Comparison of ENCODE assay signal across 25 cellular contexts in genomic region chr11:122665882-122666281, GRCh38. TPM values are rescaled to one million over a fixed set of nuclear protein-coding genes. Genes with fewer than 3 reads are reported as not detected.
DNase-seq lines count a peak whose midpoint lies in the region; ATAC-seq lines count a peak whose summit lies in the region.
"Had no signal": no experiment of that assay in that cellular context is flagged by ENCODE, and none has a peak within 500 bp of the region (broad histone marks: within the 10 kb centered on the region; RNA-seq: fewer than 3 reads in every experiment).

No MANE protein-coding gene starts in this region.

- H3K4me3 ChIP-seq in BLaER1 (peak overlapping the region; percentile 99), mesenchymal stem cell (ENCODE audit: insufficient read depth in 1 of 2, low read depth in 1 of 2, low read length in 2 of 2) (no peak overlapping the region)
- H3K4me3 ChIP-seq in effector memory CD4-positive, alpha-beta T cell (ENCODE audit: insufficient read depth, low read depth, low read length, poor library complexity, severe bottlenecking), result no peak overlapping the region
- H3K4me3 ChIP-seq: esophagus muscularis mucosa, GM12878, heart left ventricle, upper lobe of right lung had no signal

- H3K4me1 ChIP-seq in BLaER1, result peaks cover 100% of the 10 kb centered on the region
- peaks cover 23% of the 10 kb centered on the region for H3K4me1 ChIP-seq in mesenchymal stem cell (ENCODE audit: control insufficient read depth, insufficient read depth, low read depth, low read length)
- peaks cover 35% of the 10 kb centered on the region for H3K4me1 ChIP-seq in effector memory CD4-positive, alpha-beta T cell (ENCODE audit: control insufficient read depth, insufficient read depth, low read length, poor library complexity, severe bottlenecking)
- H3K4me1 ChIP-seq: esophagus muscularis mucosa had no signal

- H2BK120ac ChIP-seq in mesenchymal stem cell (ENCODE audit: low read depth, low read length), result no peak overlapping the region

- H3K14ac ChIP-seq in mesenchymal stem cell (ENCODE audit: low read length in 2 of 2), result no peak overlapping the region

- H3K18ac ChIP-seq in mesenchymal stem cell (ENCODE audit: low read depth in 1 of 2, low read length in 2 of 2), result peak overlapping the region; percentile 58 to 72

- peak overlapping the region; percentile 96 for H3K27ac ChIP-seq in BLaER1
- H3K27ac ChIP-seq in mesenchymal stem cell (ENCODE audit: low read length, poor library complexity, severe bottlenecking), result peak overlapping the region; percentile 79
- no peak overlapping the region for H3K27ac ChIP-seq in effector memory CD4-positive, alpha-beta T cell (ENCODE audit: insufficient read depth, low read length, poor library complexity, severe bottlenecking)
- H3K27ac ChIP-seq: esophagus muscularis mucosa, heart left ventricle, upper lobe of right lung had no signal

- no peaks in the 10 kb centered on the region for H3K79me1 ChIP-seq in mesenchymal stem cell (replicated peaks; ENCODE audit: low read length, poor library complexity, severe bottlenecking)

- H2BK15ac ChIP-seq in mesenchymal stem cell (ENCODE audit: low read depth, poor library complexity, severe bottlenecking), result peak overlapping the region; percentile 71

- DNase-seq in G401 (ENCODE audit: low spot score), result peak; percentile 72
- no peak for DNase-seq in T-cell
- DNase-seq in mesenchymal stem cell, result peak; percentile 81
- DNase-seq in activated CD4-positive, alpha-beta T cell treated with anti-CD3 and anti-CD28 coated beads, Interleukin-2, amount 50 U/mL, for 1 hour, result no peak
- DNase-seq in epidermal melanocyte (ENCODE audit: insufficient read length, low spot score), result no peak
- no peak for DNase-seq in effector memory CD4-positive, alpha-beta T cell
- DNase-seq: activated B cell treated with CpG ODN at 0.5 μM for 24 hours; Calu3; GF-D8; heart left ventricle; KG1; mammary epithelial cell; naive B cell; NCI-H1105 treated with DMSO at 0.1 percent for 48 hours; NCI-H446 treated with DMSO at 0.1 percent for 48 hours; posterior cingulate gyrus; SHP77; stimulated activated CD4-positive, alpha-beta T cell treated with anti-CD3 and anti-CD28 coated beads, Interleukin-4, amount 100 ng/mL, for 1 hour; upper lobe of right lung had no signal

- peak overlapping the region; percentile 57 to 64 for H3K4ac ChIP-seq in mesenchymal stem cell (ENCODE audit: low read depth in 1 of 2, low read length in 2 of 2)

- H3K27me3 Mint-ChIP-seq in T-cell, result no peaks in the 10 kb centered on the region

- peak overlapping the region; percentile 45 for H4K8ac ChIP-seq in mesenchymal stem cell (ENCODE audit: low read length)

- H3K4me2 ChIP-seq in BLaER1 (peak overlapping the region; percentile 98), mesenchymal stem cell (ENCODE audit: low read length, poor library complexity, severe bottlenecking) (peak overlapping the region; percentile 33)

- H3K9ac ChIP-seq in BLaER1 (peak overlapping the region; percentile 80), mesenchymal stem cell (ENCODE audit: low read length) (no peak overlapping the region)

- WGBS in mesenchymal stem cell, result 25% methylated on average over 10 of the region's 10 CpGs

- H4K91ac ChIP-seq in mesenchymal stem cell (ENCODE audit: low read length), result no peak overlapping the region

- POLR2A ChIA-PET in T-cell (lab: Charles Lee), result no interaction called here

- peaks cover 3 to 4% (median 4%) of the 10 kb centered on the region in 3 donors for H3K9me3 Mint-ChIP-seq in T-cell

- no peak overlapping the region for H2BK5ac ChIP-seq in mesenchymal stem cell (ENCODE audit: low read depth, low read length, poor library complexity, severe bottlenecking)

- CTCF ChIA-PET in T-cell (lab: Charles Lee), result interaction anchor here in 1 of 2 donors (0.6 kb wide), 1 partner anchor 187 kb away, joined by 3 read pairs; no protein-coding TSS in a partner anchor

- H3K36me3 ChIP-seq in BLaER1 (peaks cover 82% of the 10 kb centered on the region), mesenchymal stem cell (ENCODE audit: control insufficient read depth in 1 of 2, insufficient read depth in 2 of 2, low read depth in 1 of 2, low read length in 2 of 2) (peaks cover 10 to 15% of the 10 kb centered on the region in 2 experiments)
- H3K36me3 ChIP-seq in effector memory CD4-positive, alpha-beta T cell (ENCODE audit: control insufficient read depth, insufficient read depth, low read length), result no peaks in the 10 kb centered on the region
- H3K36me3 ChIP-seq: esophagus muscularis mucosa, heart left ventricle, upper lobe of right lung had no signal

- H3K4me1 Mint-ChIP-seq in T-cell, result peaks cover 80 to 85% (median 83%) of the 10 kb centered on the region in 3 donors

- no peaks in the 10 kb centered on the region for H3K27me3 ChIP-seq in BLaER1
- no peaks in the 10 kb centered on the region for H3K27me3 ChIP-seq in mesenchymal stem cell (ENCODE audit: control insufficient read depth in 1 of 2, insufficient read depth in 1 of 2, low read length in 2 of 2)
- H3K27me3 ChIP-seq in effector memory CD4-positive, alpha-beta T cell (replicated peaks; ENCODE audit: control insufficient read depth, insufficient read depth, low read length, poor library complexity, severe bottlenecking), result no peaks in the 10 kb centered on the region
- H3K27me3 ChIP-seq: esophagus muscularis mucosa, heart left ventricle, upper lobe of right lung had no signal

- no peak for ATAC-seq in T-cell (replicated peaks in 1 of 4)
- ATAC-seq in HG02642 (IDR thresholded peaks at IDR 0.05; ENCODE audit: poor library complexity, unreplicated experiment), result no peak
- ATAC-seq: GM12878, heart left ventricle, upper lobe of right lung had no signal

- no peak overlapping the region for H3K4me3 Mint-ChIP-seq in T-cell
- H3K4me3 Mint-ChIP-seq: activated B cell treated with CpG ODN at 0.5 μM for 24 hours; activated T-helper 1 cell treated with anti-CD3 and anti-CD28 coated beads, Interleukin-12 subunit alpha, Interleukin-12 subunit beta, Interleukin-2, Interleukin-4 antibody, amounts not matched to agents 30 ng/mL and 10 ng/mL and 1 ng/mL, durations not matched to agents 14 hours and 24 hours and 36 hours; T-helper 1 cell treated with Interleukin-12 subunit alpha and Interleukin-12 subunit beta and Interleukin-4 antibody, amounts not matched to agents 30 μg/mL and 1 μg/mL, for 36 hours had no signal

- H4K20me1 ChIP-seq in BLaER1, result peaks cover 43% of the 10 kb centered on the region

- H2AFZ ChIP-seq in mesenchymal stem cell (ENCODE audit: low read depth, low read length), result no peak overlapping the region

- H3K23ac ChIP-seq in mesenchymal stem cell (ENCODE audit: low read length in 2 of 2), result no peak overlapping the region

- H2BK12ac ChIP-seq in mesenchymal stem cell (ENCODE audit: low read length in 2 of 2), result peak overlapping the region; percentile 28 to 75

- in situ Hi-C loops in G401 (cut with HindIII; ENCODE audit: low sequenced_read_pairs), result no loop called here

- no peak overlapping the region for H2AK5ac ChIP-seq in mesenchymal stem cell (ENCODE audit: low read length, severe bottlenecking)

- peaks cover 7% of the 10 kb centered on the region for H3K36me3 Mint-ChIP-seq in T-cell

- peak overlapping the region; percentile 78 to 96 for H3K27ac Mint-ChIP-seq in T-cell
- H3K27ac Mint-ChIP-seq: activated B cell treated with CpG ODN at 0.5 μM for 24 hours; activated T-helper 1 cell treated with anti-CD3 and anti-CD28 coated beads, Interleukin-12 subunit alpha, Interleukin-12 subunit beta, Interleukin-2, Interleukin-4 antibody, amounts not matched to agents 30 ng/mL and 10 ng/mL and 1 ng/mL, durations not matched to agents 14 hours and 24 hours and 36 hours; T-helper 1 cell treated with Interleukin-12 subunit alpha and Interleukin-12 subunit beta and Interleukin-4 antibody, amounts not matched to agents 30 μg/mL and 1 μg/mL, for 36 hours had no signal

- H3K9me3 ChIP-seq in BLaER1 (no peaks in the 10 kb centered on the region), mesenchymal stem cell (ENCODE audit: control insufficient read depth, low read length) (peaks cover 7% of the 10 kb centered on the region)
- H3K9me3 ChIP-seq in effector memory CD4-positive, alpha-beta T cell (ENCODE audit: control insufficient read depth, low read length), result no peaks in the 10 kb centered on the region
- H3K9me3 ChIP-seq: upper lobe of right lung had no signal

RNA-seq across cellular contexts. Expression of gene UBASH3B, which starts 10.4 kb away (rescaled TPM):
- total RNA-seq in G401 (2014; rRNA removed; shearing (Covaris generic)), result 0.31 and 0.78 TPM in 2 replicates
- 10 to 100 TPM; 29.7 to 44.0 (median 36.8) TPM for total RNA-seq in T-cell
- 23.3 TPM for polyA plus RNA-seq in mesenchymal stem cell (2013, experiment 1 of 2)
- 25.0 TPM for polyA plus RNA-seq in mesenchymal stem cell (2013, experiment 2 of 2)

Comparison
In these comparisons a context has a peak if more than half of its experiments do, and no peak if none do; other contexts are left out.
1. DNase-seq: peak in G401 (single experiment) and mesenchymal stem cell (single experiment); none in T-cell (0 of 34), activated CD4-positive, alpha-beta T cell treated with anti-CD3 and anti-CD28 coated beads, Interleukin-2, amount 50 U/mL, for 1 hour (single experiment), epidermal melanocyte (single experiment) and effector memory CD4-positive, alpha-beta T cell (0 of 3).
2. RNA of gene UBASH3B, which starts 10.4 kb away (total RNA-seq): 29.7 to 44.0 TPM in T-cell; 0.31 to 0.78 TPM in G401; every median in the first group is over 10 times any median in the second.